ENCODE assay signal across 20 cellular contexts in the genomic region with DNA sequence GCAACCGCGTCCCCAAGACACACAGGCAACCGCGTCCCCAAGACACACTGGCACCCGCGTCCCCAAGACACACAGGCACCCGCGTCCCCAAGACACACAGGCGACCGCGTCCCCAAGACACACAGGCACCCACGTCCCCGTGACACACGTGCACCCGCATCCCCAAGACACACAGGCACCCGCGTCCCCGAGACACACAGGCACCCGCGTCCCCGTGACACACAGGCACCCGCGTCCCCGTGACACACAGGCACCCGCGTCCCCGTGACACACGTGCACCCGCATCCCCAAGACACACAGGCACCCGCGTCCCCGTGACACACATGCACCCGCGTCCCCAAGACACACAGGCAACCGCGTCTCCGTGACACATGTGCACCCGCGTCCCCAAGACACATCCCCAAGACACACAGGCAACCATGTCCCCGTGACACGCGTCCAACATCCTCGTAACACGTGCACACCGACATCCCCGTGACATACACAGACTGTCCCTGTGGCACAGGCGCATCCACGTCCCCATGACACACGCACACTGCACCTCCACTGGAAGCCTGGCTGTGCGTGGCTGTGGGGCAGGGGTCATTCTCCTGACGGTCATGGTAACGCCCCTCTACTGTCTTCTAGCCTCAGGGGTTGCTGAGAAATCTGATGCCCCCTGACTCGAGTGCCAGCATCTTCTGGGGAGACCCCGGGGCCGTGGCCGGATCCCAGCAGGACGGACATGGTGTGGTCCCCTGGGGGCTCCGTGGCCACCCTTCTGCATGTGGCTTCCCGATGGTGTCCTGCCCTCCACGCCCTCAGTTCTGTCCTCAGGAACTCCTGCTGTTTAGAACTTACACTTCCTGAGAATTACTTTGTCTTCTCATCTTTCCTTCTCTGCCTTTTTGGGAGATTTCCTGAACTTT. TPM values are rescaled to one million over a fixed set of nuclear protein-coding genes. Genes with fewer than 3 reads are reported as not detected.
"Had no signal": no experiment of that assay in that cellular context is flagged by ENCODE, and none has a peak within 500 bp of the region (broad histone marks: within the 10 kb centered on the region; RNA-seq: fewer than 3 reads in every experiment).

No MANE protein-coding gene starts in this region.

- H3K27me3 ChIP-seq: foreskin keratinocyte, tibial nerve, vagina had no signal

- H3K4me3 Mint-ChIP-seq: activated CD4-positive, alpha-beta memory T cell treated with anti-CD3 and anti-CD28 coated beads, Interleukin-2, amount 10 ng/mL, durations not matched to agents 7 days and 5 days; activated CD8-positive, alpha-beta memory T cell treated with anti-CD3 and anti-CD28 coated beads, Interleukin-2, amount 10 ng/mL, durations not matched to agents 7 days and 5 days; activated naive CD8-positive, alpha-beta T cell; effector memory CD8-positive, alpha-beta T cell; memory B cell; natural killer cell had no signal

- H3K27ac Mint-ChIP-seq: activated CD4-positive, alpha-beta memory T cell treated with anti-CD3 and anti-CD28 coated beads, Interleukin-2, amount 10 ng/mL, durations not matched to agents 7 days and 5 days; activated CD8-positive, alpha-beta memory T cell treated with anti-CD3 and anti-CD28 coated beads, Interleukin-2, amount 10 ng/mL, durations not matched to agents 7 days and 5 days; activated naive CD8-positive, alpha-beta T cell; memory B cell; natural killer cell had no signal

- H3K9me3 Mint-ChIP-seq: activated CD4-positive, alpha-beta memory T cell treated with anti-CD3 and anti-CD28 coated beads, Interleukin-2, amount 10 ng/mL, durations not matched to agents 7 days and 5 days; effector memory CD8-positive, alpha-beta T cell; natural killer cell had no signal

- H3K9me3 ChIP-seq: tibial nerve, vagina had no signal

- H3K4me1 ChIP-seq: foreskin keratinocyte, vagina had no signal

- H3K27ac ChIP-seq: foreskin keratinocyte, tibial nerve, vagina had no signal

- DNase-seq: activated CD4-positive, alpha-beta memory T cell treated with anti-CD3 and anti-CD28 coated beads, Interleukin-2, amount 10 ng/mL, durations not matched to agents 7 days and 5 days; activated CD4-positive, CD25-positive, alpha-beta regulatory T cell; activated CD8-positive, alpha-beta memory T cell treated with anti-CD3 and anti-CD28 coated beads, Interleukin-2, amount 10 ng/mL, durations not matched to agents 7 days and 5 days; dermis blood vessel endothelial cell; effector memory CD8-positive, alpha-beta T cell; foreskin keratinocyte; natural killer cell; nucleus accumbens; retina; stimulated activated CD4-positive, alpha-beta T cell treated with anti-CD3 and anti-CD28 coated beads, Interleukin-12 subunit alpha, Interleukin-12 subunit beta, amount 100 ng/mL, for 4 hours; stimulated activated naive CD4-positive, alpha-beta T cell; T-helper 1 cell; T1000 had no signal

- H3K36me3 ChIP-seq: vagina had no signal

- H3K36me3 Mint-ChIP-seq: natural killer cell had no signal

- H3K27me3 Mint-ChIP-seq: activated CD4-positive, alpha-beta memory T cell treated with anti-CD3 and anti-CD28 coated beads, Interleukin-2, amount 10 ng/mL, durations not matched to agents 7 days and 5 days; activated CD8-positive, alpha-beta memory T cell treated with anti-CD3 and anti-CD28 coated beads, Interleukin-2, amount 10 ng/mL, durations not matched to agents 7 days and 5 days; activated naive CD8-positive, alpha-beta T cell; effector memory CD8-positive, alpha-beta T cell; memory B cell had no signal

- ATAC-seq: activated CD8-positive, alpha-beta memory T cell treated with anti-CD3 and anti-CD28 coated beads, Interleukin-2, amount 10 ng/mL, durations not matched to agents 7 days and 5 days; effector memory CD8-positive, alpha-beta T cell; foreskin keratinocyte; natural killer cell had no signal

- H3K4me3 ChIP-seq: tibial nerve, vagina had no signal

RNA-seq across cellular contexts. Expression of a gene that starts 42.3 kb away (rescaled TPM):
- total RNA-seq: activated CD4-positive, alpha-beta memory T cell treated with anti-CD3 and anti-CD28 coated beads, Interleukin-2, amount 10 ng/mL, durations not matched to agents 7 days and 5 days; activated CD8-positive, alpha-beta memory T cell treated with anti-CD3 and anti-CD28 coated beads, Interleukin-2, amount 10 ng/mL, durations not matched to agents 7 days and 5 days; bronchial epithelial cell; foreskin keratinocyte; kidney epithelial cell; natural killer cell; subcutaneous adipose tissue; tibial nerve; vagina had no signal
- polyA plus RNA-seq: foreskin keratinocyte had no signal
